In genomic region chr21:38511198-38511597, GRCh38 we compare ENCODE assay signal across 3 cellular contexts. TPM values are rescaled to one million over a fixed set of nuclear protein-coding genes. Genes with fewer than 3 reads are reported as not detected.
"Had no signal": no experiment of that assay in that cellular context is flagged by ENCODE, and none has a peak within 500 bp of the region (broad histone marks: within the 10 kb centered on the region; RNA-seq: fewer than 3 reads in every experiment).

No MANE protein-coding gene starts in this region.

- DNase-seq: GDM1, GF-D8 had no signal

- H3K4me3 ChIP-seq: GM12878 had no signal

RNA-seq across cellular contexts. Expression of gene ERG, which starts 12.9 kb away (rescaled TPM):
- polyA plus RNA-seq: GM12878 had no signal
